Comparison of ENCODE assay signal across 1 cellular context in the genomic region with DNA sequence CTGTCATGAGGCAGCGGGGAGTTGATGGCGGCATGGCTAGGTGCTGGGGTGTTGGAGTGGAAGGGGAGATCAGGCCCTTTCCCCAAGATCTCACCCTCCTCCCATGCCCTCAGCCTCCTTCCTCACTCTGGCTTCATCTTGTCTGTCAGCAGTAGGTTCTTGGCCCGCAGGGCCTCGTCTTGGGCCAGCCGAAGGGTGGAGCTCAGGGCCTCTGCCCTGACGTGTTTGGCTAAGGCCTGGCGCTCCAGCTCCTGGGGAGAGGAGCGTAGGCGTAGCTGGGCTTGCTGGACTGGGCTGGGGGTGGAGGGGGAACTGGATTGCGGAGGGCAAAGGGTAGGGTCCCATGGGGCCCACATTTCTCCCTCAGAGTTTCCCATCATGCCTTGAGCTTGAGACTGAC.
TF ChIP-seq lines count a peak whose summit lies in the region.

No MANE protein-coding gene starts in this region.

TF ChIP-seq in SK-N-SH, 30 proteins besides CTCF, POLR2A, EP300 and RAD21 (continued from another document):
- TF ChIP-seq, protein P1, sequence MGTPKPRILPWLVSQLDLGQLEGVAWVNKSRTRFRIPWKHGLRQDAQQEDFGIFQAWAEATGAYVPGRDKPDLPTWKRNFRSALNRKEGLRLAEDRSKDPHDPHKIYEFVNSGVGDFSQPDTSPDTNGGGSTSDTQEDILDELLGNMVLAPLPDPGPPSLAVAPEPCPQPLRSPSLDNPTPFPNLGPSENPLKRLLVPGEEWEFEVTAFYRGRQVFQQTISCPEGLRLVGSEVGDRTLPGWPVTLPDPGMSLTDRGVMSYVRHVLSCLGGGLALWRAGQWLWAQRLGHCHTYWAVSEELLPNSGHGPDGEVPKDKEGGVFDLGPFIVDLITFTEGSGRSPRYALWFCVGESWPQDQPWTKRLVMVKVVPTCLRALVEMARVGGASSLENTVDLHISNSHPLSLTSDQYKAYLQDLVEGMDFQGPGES (IDR thresholded peaks at IDR 0.05; ENCODE audit: low read depth, low read length) = no peak
- TF ChIP-seq EZH2phosphoT487 (IDR thresholded peaks at IDR 0.05; ENCODE audit: borderline replicate concordance, low read depth) (no peak), RCOR1 (IDR thresholded peaks at IDR 0.05; ENCODE audit: low read length) (no peak), CHD2 (IDR thresholded peaks at IDR 0.05; ENCODE audit: low read length, partially characterized antibody) (no peak)
TF ChIP-seq in SK-N-SH: peak in this region for 0.
